Comparison of ENCODE assay signal across 17 cellular contexts in the genomic region with DNA sequence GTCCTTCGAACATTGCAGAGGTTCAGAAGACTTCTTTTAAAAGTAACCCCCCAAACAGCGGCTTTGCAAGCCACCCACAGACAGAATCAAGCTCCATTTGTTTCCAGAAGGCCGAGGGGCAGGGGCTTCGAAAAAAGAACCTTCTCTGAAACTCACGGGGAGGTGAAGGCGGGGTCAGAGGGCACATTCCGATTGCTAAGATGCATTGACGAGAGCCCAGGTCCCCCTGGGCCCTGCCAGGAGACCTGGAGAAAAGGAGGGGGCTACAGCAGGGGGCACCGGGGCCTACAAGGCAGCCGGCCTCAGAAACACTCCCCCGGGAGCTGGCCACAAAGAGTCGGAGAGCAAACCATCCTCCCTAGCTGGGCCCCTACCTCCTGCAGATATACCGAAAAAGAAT.
A peak's percentile ranks its signal among the peaks of the same experiment; 100 is the strongest.
DNase-seq lines count a peak whose midpoint lies in the region; ATAC-seq and TF ChIP-seq lines count a peak whose summit lies in the region.
"Had no signal": no experiment of that assay in that cellular context is flagged by ENCODE, and none has a peak within 500 bp of the region (broad histone marks: within the 10 kb centered on the region; RNA-seq: fewer than 3 reads in every experiment).

No MANE protein-coding gene starts in this region.

- H3K36me3 ChIP-seq in HUES48 (ENCODE audit: control insufficient read depth, insufficient read depth, low read length) = no peaks in the 10 kb centered on the region
- H3K36me3 ChIP-seq in endodermal cell (ENCODE audit: control insufficient read depth, insufficient read depth, low read length) = no peaks in the 10 kb centered on the region
- H3K36me3 ChIP-seq in adrenal gland (replicated peaks in 1 of 2) = no peaks in the 10 kb centered on the region

- H3K27ac Mint-ChIP-seq in endodermal cell = no peak overlapping the region
- no peak overlapping the region for H3K27ac Mint-ChIP-seq in neural crest cell (ENCODE audit: unreplicated experiment)
- H3K27ac Mint-ChIP-seq: CD4-positive, CD25-positive, alpha-beta regulatory T cell had no signal

- no peaks in the 10 kb centered on the region for H3K36me3 Mint-ChIP-seq in endodermal cell (ENCODE audit: low read depth)
- H3K36me3 Mint-ChIP-seq in neural crest cell (ENCODE audit: low read depth) = no peaks in the 10 kb centered on the region
- H3K36me3 Mint-ChIP-seq: CD4-positive, CD25-positive, alpha-beta regulatory T cell had no signal

- no peak for ATAC-seq in left colon
- ATAC-seq: Panc1 had no signal

- H3K4me3 Mint-ChIP-seq in endodermal cell (no peak overlapping the region), neural crest cell (peak overlapping the region; percentile 16)

- whole genome bisulfite sequencing in endodermal cell (ENCODE audit: insufficient coverage in 1 of 2, insufficient read length in 1 of 2), 2 experiments = 47 to 65% methylated on average over 9 to 13 of the region's 13 CpGs
- WGBS in adrenal gland, 4 donors = 74 to 86% (median 79%) methylated on average over 10 to 13 of the region's 13 CpGs

- H3K27me3 Mint-ChIP-seq in endodermal cell (ENCODE audit: insufficient read depth) (peaks cover 11% of the 10 kb centered on the region), neural crest cell (ENCODE audit: low read depth) (peaks cover 10% of the 10 kb centered on the region)
- H3K27me3 Mint-ChIP-seq: CD4-positive, CD25-positive, alpha-beta regulatory T cell had no signal

- H3K9me3 Mint-ChIP-seq in endodermal cell (peaks cover 18% of the 10 kb centered on the region), neural crest cell (no peaks in the 10 kb centered on the region)

- H3K4me3 ChIP-seq in HUES48 (ENCODE audit: low read depth, low read length) (no peak overlapping the region), endodermal cell (ENCODE audit: low read length) (no peak overlapping the region), adrenal gland (no peak overlapping the region)
- H3K4me3 ChIP-seq: GM23248 had no signal

- H3K4me1 ChIP-seq in HUES48 (ENCODE audit: control insufficient read depth, insufficient read depth, low read length) = peaks cover 5% of the 10 kb centered on the region; the same call in 1 of the 2 replicates
- H3K4me1 ChIP-seq in endodermal cell (ENCODE audit: control insufficient read depth, insufficient read depth, low read length) = no peaks in the 10 kb centered on the region
- H3K4me1 ChIP-seq in adrenal gland (replicated peaks in 1 of 2) = no peaks in the 10 kb centered on the region

- H3K4me1 Mint-ChIP-seq in endodermal cell = no peaks in the 10 kb centered on the region
- H3K4me1 Mint-ChIP-seq in neural crest cell = peaks cover 41% of the 10 kb centered on the region
- H3K4me1 Mint-ChIP-seq: CD4-positive, CD25-positive, alpha-beta regulatory T cell had no signal

- no peak for TF ChIP-seq POLR2A in adrenal gland (IDR thresholded peaks at IDR 0.05)

- H3K27me3 ChIP-seq in HUES48 (ENCODE audit: control insufficient read depth, insufficient read depth, low read length) = no peaks in the 10 kb centered on the region
- H3K27me3 ChIP-seq in endodermal cell (ENCODE audit: control insufficient read depth, insufficient read depth, low read length, poor library complexity, severe bottlenecking) = no peaks in the 10 kb centered on the region
- H3K27me3 ChIP-seq in adrenal gland = no peaks in the 10 kb centered on the region

- no peak overlapping the region for H3K9ac ChIP-seq in HUES48 (ENCODE audit: low read depth, low read length)
- no peak overlapping the region for H3K9ac ChIP-seq in endodermal cell (ENCODE audit: extremely low read depth, low read length, poor library complexity, severe bottlenecking)
- H3K9ac ChIP-seq: GM23248 had no signal

- intact Hi-C loops in left colon (cut with DNase I, micrococcal nuclease) (no loop called here), adrenal gland (cut with DNase I) (no loop called here)

- H3K9me3 ChIP-seq in HUES48 (ENCODE audit: control insufficient read depth, insufficient read depth, low read length) (no peaks in the 10 kb centered on the region; the same call in 1 of the 2 replicates), endodermal cell (ENCODE audit: control insufficient read depth, low read length) (no peaks in the 10 kb centered on the region), adrenal gland (replicated peaks in 1 of 3) (no peaks in the 10 kb centered on the region)

- no peak for TF ChIP-seq CTCF in endodermal cell (conservative IDR thresholded peaks at IDR 0.05)
- TF ChIP-seq CTCF in neural crest cell (conservative IDR thresholded peaks at IDR 0.05) = no peak
- no peak for TF ChIP-seq CTCF in adrenal gland (IDR thresholded peaks at IDR 0.05)

- peak overlapping the region; percentile 45 for H3K27ac ChIP-seq in HUES48 (ENCODE audit: low read depth, low read length)
- peak overlapping the region; percentile 93 for H3K27ac ChIP-seq in endodermal cell (ENCODE audit: low read depth, low read length)
- H3K27ac ChIP-seq in adrenal gland = no peak overlapping the region
- H3K27ac ChIP-seq: GM23248 had no signal

- peak; percentile 59 for DNase-seq in endodermal cell
- DNase-seq in neural crest cell (ENCODE audit: low read depth, low spot score) = peak; percentile 55
- DNase-seq in left colon = no peak
- no peak for DNase-seq in adrenal gland
- no peak for DNase-seq in OCI-M2 (lab: John Stamatoyannopoulos, UW; ENCODE audit: unreplicated experiment)
- no peak for DNase-seq in GF-D8 (lab: John Stamatoyannopoulos, UW)
- DNase-seq: ACHN; AML-193; CD4-positive, CD25-positive, alpha-beta regulatory T cell; DMS53; GM23248; KBM-7; NCI-H1417 treated with DMSO at 0.1 percent for 48 hours; NCI-H2029; NCI-H510A had no signal

Comparison
In these comparisons a context has a peak if more than half of its experiments do, and no peak if none do; other contexts are left out.
1. H3K27ac ChIP-seq: peak in HUES48 (single experiment) and endodermal cell (single experiment); none in adrenal gland (0 of 5).
2. DNase-seq: peak in endodermal cell (single experiment) and neural crest cell (single experiment); none in left colon (0 of 2), adrenal gland (0 of 7), OCI-M2 (single experiment) and GF-D8 (single experiment).